In genomic region chr7:24192701-24193100, GRCh38 we compare ENCODE assay signal across 15 cellular contexts.
DNase-seq lines count a peak whose midpoint lies in the region; ATAC-seq, FAIRE-seq and TF ChIP-seq lines count a peak whose summit lies in the region.
"Had no signal": no experiment of that assay in that cellular context is flagged by ENCODE, and none has a peak within 500 bp of the region (broad histone marks: within the 10 kb centered on the region; RNA-seq: fewer than 3 reads in every experiment).

No MANE protein-coding gene starts in this region.

- no peaks in the 10 kb centered on the region for H4K20me1 ChIP-seq in HepG2 (ENCODE audit: insufficient read depth, low read length)
- H4K20me1 ChIP-seq: BLaER1 treated with 17β-estradiol and CSF1 and Interleukin-3, amounts not matched to agents 10 nM and 100 nM had no signal

- H3K4ac ChIP-seq in mesenchymal stem cell (ENCODE audit: low read depth in 1 of 2, low read length in 2 of 2) = peak overlapping the region in 1 of 2 experiments; percentile 40

- TF ChIP-seq CTCF in right lobe of liver (IDR thresholded peaks at IDR 0.05) = no peak
- no peak for TF ChIP-seq CTCF in HepG2 (CRISPR knock-in tag; IDR thresholded peaks at IDR 0.05)
- TF ChIP-seq CTCF in esophagus muscularis mucosa (IDR thresholded peaks at IDR 0.05) = no peak
- TF ChIP-seq CTCF in progenitor cell of endocrine pancreas (IDR thresholded peaks at IDR 0.05; ENCODE audit: unreplicated experiment) = no peak

- H3K23ac ChIP-seq in mesenchymal stem cell (ENCODE audit: low read length in 2 of 2) = no peak overlapping the region

- CTCF ChIA-PET in HepG2 (lab: Yijun Ruan, JAX; ENCODE audit: low intra/inter-chr PET ratio, low total read pairs) = no interaction called here

- H3K9me3 ChIP-seq in right lobe of liver (no peaks in the 10 kb centered on the region), HepG2 (ENCODE audit: low read length) (no peaks in the 10 kb centered on the region), esophagus muscularis mucosa (peaks cover 0 to under 1% (median 0%) of the 10 kb centered on the region in 4 donors), mesenchymal stem cell (ENCODE audit: control insufficient read depth, low read length) (no peaks in the 10 kb centered on the region), HAP-1 (no peaks in the 10 kb centered on the region)
- H3K9me3 ChIP-seq: BLaER1 treated with 17β-estradiol and CSF1 and Interleukin-3, amounts not matched to agents 10 nM and 100 nM had no signal

- no peaks in the 10 kb centered on the region for H3K27me3 ChIP-seq in right lobe of liver
- no peaks in the 10 kb centered on the region for H3K27me3 ChIP-seq in HepG2 (ENCODE audit: control insufficient read depth in 1 of 2, insufficient read depth in 2 of 2, low read length in 2 of 2)
- H3K27me3 ChIP-seq in esophagus muscularis mucosa = no peaks in the 10 kb centered on the region
- H3K27me3 ChIP-seq in mesenchymal stem cell (ENCODE audit: control insufficient read depth in 1 of 2, insufficient read depth in 1 of 2, low read length in 2 of 2) = no peaks in the 10 kb centered on the region
- peaks cover 7% of the 10 kb centered on the region for H3K27me3 ChIP-seq in HAP-1 (ENCODE audit: low read depth)
- H3K27me3 ChIP-seq: BLaER1 treated with 17β-estradiol and CSF1 and Interleukin-3, amounts not matched to agents 10 nM and 100 nM had no signal

- H3K4me1 Mint-ChIP-seq in progenitor cell of endocrine pancreas (ENCODE audit: low read depth) = no peaks in the 10 kb centered on the region
- H3K4me1 Mint-ChIP-seq: CD4-positive, CD25-positive, alpha-beta regulatory T cell had no signal

- DNase-seq in right lobe of liver (no peak), HepG2 (ENCODE audit: low spot score) (no peak), esophagus muscularis mucosa (ENCODE audit: extremely low spot score) (peak; percentile 75), mesenchymal stem cell (no peak), NCI-H2171 treated with DMSO at 0.1 percent for 48 hours (lab: John Stamatoyannopoulos, UW) (no peak), progenitor cell of endocrine pancreas (ENCODE audit: low spot score, unreplicated experiment) (no peak), HAP-1 (ENCODE audit: low spot score in 2 of 2) (no peak)
- DNase-seq: ACHN; CD4-positive, CD25-positive, alpha-beta regulatory T cell; DMS79; GM23248; H9 had no signal

- H3K9ac ChIP-seq in HepG2 (ENCODE audit: insufficient read depth, low read depth, low read length) = no peak overlapping the region
- H3K9ac ChIP-seq in mesenchymal stem cell (ENCODE audit: low read length) = no peak overlapping the region
- H3K9ac ChIP-seq: BLaER1 treated with 17β-estradiol and CSF1 and Interleukin-3, amounts not matched to agents 10 nM and 100 nM; GM23248 had no signal

- FAIRE-seq in HepG2 (lab: Jason Lieb, UNC) = no peak
- FAIRE-seq: GM12878, GM18507 had no signal

- ATAC-seq in right lobe of liver (peak in 3 of 4 donors; percentile 11 to 32 (median 27)), HepG2 (no peak)
- ATAC-seq: GM12878 had no signal

- no peaks in the 10 kb centered on the region for H3K36me3 Mint-ChIP-seq in progenitor cell of endocrine pancreas (ENCODE audit: insufficient read depth)
- H3K36me3 Mint-ChIP-seq: CD4-positive, CD25-positive, alpha-beta regulatory T cell had no signal

- POLR2A ChIA-PET in HepG2 (lab: Yijun Ruan, JAX) = no interaction called here

- H3K36me3 ChIP-seq in right lobe of liver = no peaks in the 10 kb centered on the region
- no peaks in the 10 kb centered on the region for H3K36me3 ChIP-seq in HepG2 (replicated peaks in 1 of 2; ENCODE audit: control insufficient read depth in 1 of 2, insufficient read depth in 2 of 2, low read length in 2 of 2)
- no peaks in the 10 kb centered on the region for H3K36me3 ChIP-seq in esophagus muscularis mucosa
- H3K36me3 ChIP-seq in mesenchymal stem cell (ENCODE audit: control insufficient read depth in 1 of 2, insufficient read depth in 2 of 2, low read depth in 1 of 2, low read length in 2 of 2) = no peaks in the 10 kb centered on the region
- no peaks in the 10 kb centered on the region for H3K36me3 ChIP-seq in HAP-1 (replicated peaks)
- H3K36me3 ChIP-seq: BLaER1 treated with 17β-estradiol and CSF1 and Interleukin-3, amounts not matched to agents 10 nM and 100 nM had no signal

- H2BK5ac ChIP-seq in mesenchymal stem cell (ENCODE audit: low read depth, low read length, poor library complexity, severe bottlenecking) = no peak overlapping the region

- H2BK12ac ChIP-seq in mesenchymal stem cell (ENCODE audit: low read length in 2 of 2) = peak overlapping the region; percentile 43 to 82

- no peaks in the 10 kb centered on the region for H3K79me2 ChIP-seq in HepG2 (ENCODE audit: insufficient read depth, low read length)

- H3K27ac ChIP-seq in right lobe of liver = no peak overlapping the region
- no peak overlapping the region for H3K27ac ChIP-seq in HepG2 (ENCODE audit: extremely low read length, insufficient read depth, low read length)
- no peak overlapping the region for H3K27ac ChIP-seq in esophagus muscularis mucosa (replicated peaks in 1 of 4)
- no peak overlapping the region for H3K27ac ChIP-seq in mesenchymal stem cell (ENCODE audit: low read length, poor library complexity, severe bottlenecking)
- H3K27ac ChIP-seq: BLaER1 treated with 17β-estradiol and CSF1 and Interleukin-3, amounts not matched to agents 10 nM and 100 nM; GM23248 had no signal

- no peaks in the 10 kb centered on the region for H3K4me1 ChIP-seq in right lobe of liver
- H3K4me1 ChIP-seq in HepG2 (ENCODE audit: insufficient read depth, low read length) = no peaks in the 10 kb centered on the region
- H3K4me1 ChIP-seq in esophagus muscularis mucosa = no peaks in the 10 kb centered on the region
- H3K4me1 ChIP-seq in mesenchymal stem cell (ENCODE audit: control insufficient read depth, insufficient read depth, low read depth, low read length) = no peaks in the 10 kb centered on the region
- no peaks in the 10 kb centered on the region for H3K4me1 ChIP-seq in HAP-1
- H3K4me1 ChIP-seq: BLaER1 treated with 17β-estradiol and CSF1 and Interleukin-3, amounts not matched to agents 10 nM and 100 nM had no signal

- intact Hi-C loops in right lobe of liver (cut with DNase I) (no loop called here), HepG2 (cut with micrococcal nuclease; ENCODE audit: unreplicated experiment) (no loop called here), esophagus muscularis mucosa (cut with DNase I) (no loop called here)

- H3K4me3 Mint-ChIP-seq in progenitor cell of endocrine pancreas (ENCODE audit: low read depth) = no peak overlapping the region
- H3K4me3 Mint-ChIP-seq: CD4-positive, CD25-positive, alpha-beta regulatory T cell; H9 had no signal

- BruUV-seq in HepG2 (replicated peaks; lab: Mats Ljungman, UMichigan) = no TSS peak

- WGBS in right lobe of liver (ENCODE audit: insufficient coverage, low coverage, low lambda C conversion rate, missing lambda C conversion rate) = 62% methylated on average over 3 of the region's 4 CpGs
- WGBS in HepG2 (ENCODE audit: low lambda C conversion rate) = 0% methylated on average over 4 of the region's 4 CpGs
- 84% methylated on average over 4 of the region's 4 CpGs for WGBS in esophagus muscularis mucosa
- WGBS in mesenchymal stem cell = 90% methylated on average over 4 of the region's 4 CpGs

- no peaks in the 10 kb centered on the region for H3K27me3 Mint-ChIP-seq in progenitor cell of endocrine pancreas

- H3K27ac Mint-ChIP-seq in progenitor cell of endocrine pancreas = no peak overlapping the region
- H3K27ac Mint-ChIP-seq: H9 had no signal

- peak overlapping the region; percentile 84 for H4K91ac ChIP-seq in mesenchymal stem cell (ENCODE audit: low read length)

- H4K8ac ChIP-seq in mesenchymal stem cell (ENCODE audit: low read length) = peak overlapping the region; percentile 84

- H3K4me2 ChIP-seq in HepG2 (ENCODE audit: low read depth, low read length) (no peak overlapping the region), mesenchymal stem cell (ENCODE audit: low read length, poor library complexity, severe bottlenecking) (no peak overlapping the region)
- H3K4me2 ChIP-seq: BLaER1 treated with 17β-estradiol and CSF1 and Interleukin-3, amounts not matched to agents 10 nM and 100 nM had no signal

- H3K9me3 Mint-ChIP-seq in progenitor cell of endocrine pancreas (ENCODE audit: low read depth) = peaks cover 3% of the 10 kb centered on the region
- H3K9me3 Mint-ChIP-seq: H9 had no signal

- TF ChIP-seq POLR2A in right lobe of liver (IDR thresholded peaks at IDR 0.05) (no peak), HepG2 (IDR thresholded peaks at IDR 0.05; ENCODE audit: insufficient read depth in 1 of 2, low read depth in 2 of 2, low read length in 2 of 2) (no peak), esophagus muscularis mucosa (IDR thresholded peaks at IDR 0.05; ENCODE audit: low read depth) (no peak)

- H2BK120ac ChIP-seq in mesenchymal stem cell (ENCODE audit: low read depth, low read length) = no peak overlapping the region

- no peak for TF ChIP-seq RAD21 in HepG2 (CRISPR knock-in tag; IDR thresholded peaks at IDR 0.05)

- TF ChIP-seq EP300 in HepG2 (IDR thresholded peaks at IDR 0.05; ENCODE audit: low read depth in 2 of 2, low read length in 2 of 2) = no peak
- TF ChIP-seq EP300 in HepG2 (CRISPR knock-in tag; IDR thresholded peaks at IDR 0.05; ENCODE audit: borderline replicate concordance) = no peak
- TF ChIP-seq EP300 in esophagus muscularis mucosa (IDR thresholded peaks at IDR 0.05) = no peak

- H3K79me1 ChIP-seq in mesenchymal stem cell (replicated peaks; ENCODE audit: low read length, poor library complexity, severe bottlenecking) = no peaks in the 10 kb centered on the region

- H2AFZ ChIP-seq in HepG2 (ENCODE audit: low read length) = no peak overlapping the region
- no peak overlapping the region for H2AFZ ChIP-seq in mesenchymal stem cell (ENCODE audit: low read depth, low read length)
- H2AFZ ChIP-seq: GM23248 had no signal

- H3K14ac ChIP-seq in mesenchymal stem cell (ENCODE audit: low read length in 2 of 2) = no peak overlapping the region

- H2AK5ac ChIP-seq in mesenchymal stem cell (ENCODE audit: low read length, severe bottlenecking) = no peak overlapping the region

- peak overlapping the region; percentile 64 to 90 for H3K18ac ChIP-seq in mesenchymal stem cell (ENCODE audit: low read depth in 1 of 2, low read length in 2 of 2)

- in situ Hi-C loops in HepG2 (cut with HindIII; ENCODE audit: extremely low pct_ligation_motif_present, low pct_unique_long_range_greater_than_20kb) (no loop called here), HAP-1 (cut with MboI; ENCODE audit: low sequenced_read_pairs) (no loop called here)

- H2BK15ac ChIP-seq in mesenchymal stem cell (ENCODE audit: low read depth, poor library complexity, severe bottlenecking) = no peak overlapping the region

- no peak overlapping the region for H3K4me3 ChIP-seq in right lobe of liver
- H3K4me3 ChIP-seq in HepG2 (replicated peaks in 1 of 3; ENCODE audit: insufficient read depth in 1 of 3, low read depth in 2 of 3, low read length in 3 of 3) = no peak overlapping the region
- no peak overlapping the region for H3K4me3 ChIP-seq in esophagus muscularis mucosa
- H3K4me3 ChIP-seq in mesenchymal stem cell (ENCODE audit: insufficient read depth in 1 of 2, low read depth in 1 of 2, low read length in 2 of 2) = no peak overlapping the region
- no peak overlapping the region for H3K4me3 ChIP-seq in HAP-1
- H3K4me3 ChIP-seq: BLaER1 treated with 17β-estradiol and CSF1 and Interleukin-3, amounts not matched to agents 10 nM and 100 nM; GM12878; GM23248 had no signal

TF ChIP-seq in HepG2, 621 proteins besides CTCF, POLR2A, EP300 and RAD21 (continues in another document):
- TF ChIP-seq SOX13 (IDR thresholded peaks at IDR 0.05) = no peak
- no peak for TF ChIP-seq SOX13 (CRISPR knock-in tag; conservative IDR thresholded peaks at IDR 0.05 in 1 of 2, IDR thresholded peaks at IDR 0.05 in 1 of 2)
